ENCODE assay signal across 12 cellular contexts in genomic region chr4:109690690-109691410, GRCh38.
DNase-seq lines count a peak whose midpoint lies in the region; ATAC-seq and TF ChIP-seq lines count a peak whose summit lies in the region.
"Had no signal": no experiment of that assay in that cellular context is flagged by ENCODE, and none has a peak within 500 bp of the region (broad histone marks: within the 10 kb centered on the region; RNA-seq: fewer than 3 reads in every experiment).

No MANE protein-coding gene starts in this region.

- TF ChIP-seq POLR2A in erythroblast (IDR thresholded peaks at IDR 0.05; ENCODE audit: low read length): no peak

- H3K4me3 ChIP-seq in effector memory CD4-positive, alpha-beta T cell (ENCODE audit: insufficient read depth, low read depth, low read length, poor library complexity, severe bottlenecking): no peak overlapping the region
- H3K4me3 ChIP-seq: gastroesophageal sphincter had no signal

- H3K27me3 ChIP-seq in effector memory CD4-positive, alpha-beta T cell (replicated peaks; ENCODE audit: control insufficient read depth, insufficient read depth, low read length, poor library complexity, severe bottlenecking): no peaks in the 10 kb centered on the region
- H3K27me3 ChIP-seq: brain microvascular endothelial cell, gastroesophageal sphincter had no signal

- peak; percentile 85 for ATAC-seq in GM18858 (IDR thresholded peaks at IDR 0.05; ENCODE audit: unreplicated experiment)
- peak; percentile 90 for ATAC-seq in GM21515 (IDR thresholded peaks at IDR 0.05; ENCODE audit: unreplicated experiment)
- ATAC-seq in HG03342 (IDR thresholded peaks at IDR 0.05; ENCODE audit: unreplicated experiment): peak; percentile 78
- ATAC-seq: gastroesophageal sphincter had no signal

- no peaks in the 10 kb centered on the region for H3K9me3 ChIP-seq in effector memory CD4-positive, alpha-beta T cell (ENCODE audit: control insufficient read depth, low read length)
- H3K9me3 ChIP-seq: gastroesophageal sphincter had no signal

- peaks cover 14% of the 10 kb centered on the region for H3K4me1 ChIP-seq in effector memory CD4-positive, alpha-beta T cell (ENCODE audit: control insufficient read depth, insufficient read depth, low read length, poor library complexity, severe bottlenecking)
- H3K4me1 ChIP-seq: gastroesophageal sphincter had no signal

- H3K27ac ChIP-seq in effector memory CD4-positive, alpha-beta T cell (ENCODE audit: insufficient read depth, low read length, poor library complexity, severe bottlenecking): peak overlapping the region; percentile 40
- H3K27ac ChIP-seq: brain microvascular endothelial cell, gastroesophageal sphincter had no signal

- no peak for TF ChIP-seq CTCF in GM10266 (IDR thresholded peaks at IDR 0.05; ENCODE audit: control insufficient read depth, insufficient read depth, low read depth, missing control alignments)

- DNase-seq in effector memory CD4-positive, alpha-beta T cell: no peak
- no peak for DNase-seq in COR-L47 (lab: John Stamatoyannopoulos, UW)
- no peak for DNase-seq in GM10266 (ENCODE audit: extremely low spot score)
- DNase-seq in D341Med (ENCODE audit: low spot score): no peak
- DNase-seq in erythroblast (lab: John Stamatoyannopoulos, UW): no peak
- DNase-seq: brain microvascular endothelial cell, NCI-H510A treated with DMSO at 0.1 percent for 48 hours, trophoblast cell had no signal

- H3K36me3 ChIP-seq in effector memory CD4-positive, alpha-beta T cell (ENCODE audit: control insufficient read depth, insufficient read depth, low read length): peaks cover 35% of the 10 kb centered on the region
